In the genomic region with DNA sequence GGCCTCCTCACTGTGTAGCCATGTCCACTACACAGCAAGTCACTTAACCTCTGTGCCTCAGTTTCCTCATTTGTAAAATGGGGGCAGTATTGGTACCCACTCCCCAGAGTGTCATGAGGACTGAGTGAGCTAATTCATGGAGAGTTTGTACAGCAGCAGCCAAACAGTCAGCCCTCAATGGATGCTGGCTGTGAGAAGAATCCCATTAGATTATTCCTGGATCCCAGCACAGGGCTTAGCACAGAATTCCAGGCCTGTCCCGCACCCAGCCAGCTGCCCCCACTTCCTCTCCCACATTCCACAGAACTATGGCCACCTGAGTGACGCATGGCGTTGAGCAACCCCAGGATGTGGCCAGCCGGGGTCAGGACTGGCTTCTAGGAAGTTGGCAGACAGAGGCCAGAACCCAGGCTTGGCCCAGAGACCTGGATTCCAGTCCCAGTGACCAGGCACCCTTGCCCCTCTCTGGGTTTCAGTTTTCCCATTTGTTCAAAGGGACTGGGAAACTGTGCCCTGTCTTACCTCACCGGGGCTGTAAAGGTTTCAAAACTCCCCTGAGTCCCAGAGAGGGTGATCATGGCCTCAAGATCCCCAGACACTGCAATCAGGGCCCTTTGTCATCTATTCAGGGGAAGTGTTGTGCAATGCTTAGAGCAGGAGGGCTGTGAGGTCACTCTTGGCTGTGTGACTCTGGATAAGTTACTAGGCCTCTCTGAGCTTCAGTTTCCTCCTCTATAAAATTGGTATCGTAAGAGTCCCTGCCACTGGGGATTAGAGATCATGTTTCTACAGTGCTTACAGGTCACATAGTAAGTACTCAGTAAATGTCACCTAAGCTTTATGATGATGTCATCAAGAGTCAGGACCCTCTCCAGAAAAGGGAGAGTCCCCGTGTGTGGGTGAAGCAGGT, we compare ENCODE assay signal across 8 cellular contexts. TPM values are rescaled to one million over a fixed set of nuclear protein-coding genes. Genes with fewer than 3 reads are reported as not detected.
DNase-seq lines count a peak whose midpoint lies in the region; ATAC-seq and TF ChIP-seq lines count a peak whose summit lies in the region.

No MANE protein-coding gene starts in this region.

- H3K4me3 ChIP-seq in BLaER1 treated with 17β-estradiol and CSF1 and Interleukin-3, amounts not matched to agents 10 nM and 100 nM: peak overlapping the region in 2 of 10 experiments; percentile 28 to 40; a peak in 2 of 20 replicates

- H3K4me3 Mint-ChIP-seq in endothelial cell (ENCODE audit: unreplicated experiment): no peak overlapping the region
- H3K4me3 Mint-ChIP-seq in natural killer cell treated with Interleukin-12 subunit alpha and Interleukin-12 subunit beta and Interleukin-15 and Interleukin-18, amount 100 ng/mL, for 72 hours: peak overlapping the region; percentile 12

- H3K9me3 ChIP-seq in BLaER1 treated with 17β-estradiol and CSF1 and Interleukin-3, amounts not matched to agents 10 nM and 100 nM (replicated peaks in 1 of 11): no peaks in the 10 kb centered on the region

- H3K27ac ChIP-seq in BLaER1 treated with 17β-estradiol and CSF1 and Interleukin-3, amounts not matched to agents 10 nM and 100 nM: peak overlapping the region in 10 of 11 experiments; percentile 20 to 83 (median 66); a peak in 18 of 22 replicates

- peaks cover 4% of the 10 kb centered on the region for H3K36me3 Mint-ChIP-seq in endothelial cell (ENCODE audit: low read depth, unreplicated experiment)
- H3K36me3 Mint-ChIP-seq in natural killer cell treated with Interleukin-12 subunit alpha and Interleukin-12 subunit beta and Interleukin-15 and Interleukin-18, amount 100 ng/mL, for 72 hours: no peaks in the 10 kb centered on the region

- no peaks in the 10 kb centered on the region for H4K20me1 ChIP-seq in BLaER1 treated with 17β-estradiol and CSF1 and Interleukin-3, amounts not matched to agents 10 nM and 100 nM

- no peaks in the 10 kb centered on the region for H3K9me3 Mint-ChIP-seq in endothelial cell (ENCODE audit: unreplicated experiment)
- H3K9me3 Mint-ChIP-seq in natural killer cell treated with Interleukin-12 subunit alpha and Interleukin-12 subunit beta and Interleukin-15 and Interleukin-18, amount 100 ng/mL, for 72 hours: no peaks in the 10 kb centered on the region

- H3K27ac Mint-ChIP-seq in endothelial cell (ENCODE audit: unreplicated experiment): peak overlapping the region; percentile 52
- H3K27ac Mint-ChIP-seq in natural killer cell treated with Interleukin-12 subunit alpha and Interleukin-12 subunit beta and Interleukin-15 and Interleukin-18, amount 100 ng/mL, for 72 hours: peak overlapping the region; percentile 70 to 81

- H3K27me3 ChIP-seq in BLaER1 treated with 17β-estradiol and CSF1 and Interleukin-3, amounts not matched to agents 10 nM and 100 nM: peaks cover 0 to 8% (median 0%) of the 10 kb centered on the region in 11 experiments; a peak in 4 of 22 replicates

- DNase-seq in NOMO-1 (lab: John Stamatoyannopoulos, UW; ENCODE audit: unreplicated experiment in 2 of 2): peak; percentile 79
- DNase-seq in endothelial cell (ENCODE audit: low spot score): peak; percentile 30
- DNase-seq in natural killer cell treated with Interleukin-12 subunit alpha and Interleukin-12 subunit beta and Interleukin-15 and Interleukin-18, amount 100 ng/mL, for 72 hours (ENCODE audit: low spot score): peak; percentile 63
- no peak for DNase-seq in hypothalamus (lab: John Stamatoyannopoulos, UW)
- DNase-seq in NCI-H1694 (lab: John Stamatoyannopoulos, UW): no peak
- no peak for DNase-seq in NCI-H2029 (lab: John Stamatoyannopoulos, UW)

- H3K4me1 ChIP-seq in BLaER1 treated with 17β-estradiol and CSF1 and Interleukin-3, amounts not matched to agents 10 nM and 100 nM: peaks cover 7 to 80% (median 43%) of the 10 kb centered on the region in 10 experiments; a peak in 19 of 20 replicates

- H3K27me3 Mint-ChIP-seq in endothelial cell (ENCODE audit: unreplicated experiment): peaks cover 8% of the 10 kb centered on the region
- H3K27me3 Mint-ChIP-seq in natural killer cell treated with Interleukin-12 subunit alpha and Interleukin-12 subunit beta and Interleukin-15 and Interleukin-18, amount 100 ng/mL, for 72 hours: peaks cover 5 to 20% of the 10 kb centered on the region in 2 donors

- ATAC-seq in natural killer cell treated with Interleukin-12 subunit alpha and Interleukin-12 subunit beta and Interleukin-15 and Interleukin-18, amount 100 ng/mL, for 72 hours: peak; percentile 55 to 69
- no peak for ATAC-seq in GM18870 (IDR thresholded peaks at IDR 0.05; ENCODE audit: unreplicated experiment)

- TF ChIP-seq CTCF in endothelial cell (IDR thresholded peaks at IDR 0.05; ENCODE audit: unreplicated experiment): no peak

- H3K4me2 ChIP-seq in BLaER1 treated with 17β-estradiol and CSF1 and Interleukin-3, amounts not matched to agents 10 nM and 100 nM: peak overlapping the region in 10 of 11 experiments; percentile 28 to 90 (median 74); a peak in 18 of 22 replicates

- peaks cover 44% of the 10 kb centered on the region for H3K4me1 Mint-ChIP-seq in endothelial cell (ENCODE audit: unreplicated experiment)
- peaks cover 18 to 25% of the 10 kb centered on the region in 2 donors for H3K4me1 Mint-ChIP-seq in natural killer cell treated with Interleukin-12 subunit alpha and Interleukin-12 subunit beta and Interleukin-15 and Interleukin-18, amount 100 ng/mL, for 72 hours (ENCODE audit: low read depth in 2 of 2)

- H3K9ac ChIP-seq in BLaER1 treated with 17β-estradiol and CSF1 and Interleukin-3, amounts not matched to agents 10 nM and 100 nM: peak overlapping the region in 9 of 11 experiments; percentile 9 to 67 (median 44); a peak in 14 of 22 replicates

- no peaks in the 10 kb centered on the region for H3K36me3 ChIP-seq in BLaER1 treated with 17β-estradiol and CSF1 and Interleukin-3, amounts not matched to agents 10 nM and 100 nM

RNA-seq across cellular contexts. Expression of a gene that starts 3.0 kb away (rescaled TPM):
- 216 TPM for total RNA-seq in endothelial cell (ENCODE audit: unreplicated experiment)
- 1 to 10 TPM in 1 of 2 donors, under 1 TPM in 1; 0.81 to 2.4 TPM for total RNA-seq in natural killer cell treated with Interleukin-12 subunit alpha and Interleukin-12 subunit beta and Interleukin-15 and Interleukin-18, amount 100 ng/mL, for 72 hours

Comparison
In these comparisons a context has a peak if more than half of its experiments do, and no peak if none do; other contexts are left out.
1. DNase-seq: peak in NOMO-1 (2 of 2), endothelial cell (single experiment) and natural killer cell treated with Interleukin-12 subunit alpha and Interleukin-12 subunit beta and Interleukin-15 and Interleukin-18, amount 100 ng/mL, for 72 hours (single experiment); none in hypothalamus (0 of 51), NCI-H1694 (single experiment) and NCI-H2029 (single experiment).
2. RNA of a gene that starts 3.0 kb away (total RNA-seq): 216 TPM in endothelial cell (single experiment); 0.81 to 2.4 TPM in natural killer cell treated with Interleukin-12 subunit alpha and Interleukin-12 subunit beta and Interleukin-15 and Interleukin-18, amount 100 ng/mL, for 72 hours; every median in the first group is over 10 times any median in the second.